Comparison of ENCODE assay signal across 10 cellular contexts in the genomic region with DNA sequence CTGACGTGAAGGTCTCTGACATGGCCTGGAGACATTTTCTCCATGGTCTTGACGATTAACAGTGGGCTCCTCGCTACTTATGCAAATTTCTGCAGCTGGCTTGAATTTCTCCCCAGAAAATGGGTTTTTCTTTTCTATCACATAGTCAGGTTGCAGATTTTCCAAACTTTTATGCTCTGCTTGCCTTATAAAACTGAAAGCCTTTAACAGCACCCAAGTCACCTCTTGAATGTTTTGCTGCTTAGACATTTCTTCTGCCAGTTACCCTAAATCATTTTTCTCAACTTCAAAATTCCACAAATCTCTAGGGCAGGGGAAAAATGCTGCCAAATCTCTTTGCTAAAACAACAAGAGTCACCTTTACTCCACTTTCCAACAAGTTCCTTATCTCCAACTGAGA. TPM values are rescaled to one million over a fixed set of nuclear protein-coding genes. Genes with fewer than 3 reads are reported as not detected.
"Had no signal": no experiment of that assay in that cellular context is flagged by ENCODE, and none has a peak within 500 bp of the region (broad histone marks: within the 10 kb centered on the region; RNA-seq: fewer than 3 reads in every experiment).

No MANE protein-coding gene starts in this region.

RNA-seq across cellular contexts. Expression of gene NOX3, which starts 12.9 kb away (rescaled TPM):
- total RNA-seq: PC-3, PC-9, Peyer's patch, Right ventricle myocardium inferior, Right ventricle myocardium superior, RPMI7951, SJCRH30, SJSA1, SK-MEL-5, T-cell had no signal
